ENCODE assay signal across 30 cellular contexts in genomic region chr13:78024996-78025395, GRCh38.
"Had no signal": no experiment of that assay in that cellular context is flagged by ENCODE, and none has a peak within 500 bp of the region (broad histone marks: within the 10 kb centered on the region; RNA-seq: fewer than 3 reads in every experiment).

No MANE protein-coding gene starts in this region.

- H3K36me3 ChIP-seq: cardiac muscle cell, SJCRH30, WERI-Rb-1 had no signal

- H3K27ac ChIP-seq: cardiac muscle cell, SJCRH30, SK-N-MC, WERI-Rb-1 had no signal

- H3K27me3 Mint-ChIP-seq: activated naive CD8-positive, alpha-beta T cell treated with anti-CD3 and anti-CD28 coated beads for 36 hours had no signal

- H3K27ac Mint-ChIP-seq: activated CD4-positive, alpha-beta T cell treated with anti-CD3 and anti-CD28 coated beads, Interleukin-2, amount 10 ng/mL, durations not matched to agents 7 days and 5 days; activated CD8-positive, alpha-beta T cell treated with anti-CD3 and anti-CD28 coated beads, Interleukin-2, amount 10 ng/mL, durations not matched to agents 7 days and 5 days; activated naive CD8-positive, alpha-beta T cell treated with anti-CD3 and anti-CD28 coated beads for 36 hours; activated T-helper 17 cell treated with anti-CD3 and anti-CD28 coated beads, Interleukin-2, amount 50 U/mL, for 72 hours had no signal

- H3K36me3 Mint-ChIP-seq: activated naive CD8-positive, alpha-beta T cell treated with anti-CD3 and anti-CD28 coated beads for 36 hours had no signal

- H3K4me3 ChIP-seq: cardiac muscle cell, K562, SJCRH30, SK-N-MC had no signal

- H3K4me1 Mint-ChIP-seq: activated T-helper 17 cell treated with anti-CD3 and anti-CD28 coated beads, Interleukin-2, amount 50 U/mL, for 72 hours had no signal

- H3K4me3 Mint-ChIP-seq: activated CD4-positive, alpha-beta T cell treated with anti-CD3 and anti-CD28 coated beads, Interleukin-2, amount 10 ng/mL, durations not matched to agents 7 days and 5 days; activated CD8-positive, alpha-beta T cell treated with anti-CD3 and anti-CD28 coated beads, Interleukin-2, amount 10 ng/mL, durations not matched to agents 7 days and 5 days; activated naive CD8-positive, alpha-beta T cell treated with anti-CD3 and anti-CD28 coated beads for 36 hours; activated T-helper 17 cell treated with anti-CD3 and anti-CD28 coated beads, Interleukin-2, amount 50 U/mL, for 72 hours had no signal

- ATAC-seq: activated CD8-positive, alpha-beta T cell treated with anti-CD3 and anti-CD28 coated beads, Interleukin-2, amount 10 ng/mL, durations not matched to agents 7 days and 5 days; activated T-helper 17 cell treated with anti-CD3 and anti-CD28 coated beads, Interleukin-2, amount 50 U/mL, for 72 hours; K562; Panc1 had no signal

- DNase-seq: activated CD4-positive, alpha-beta T cell treated with anti-CD3 and anti-CD28 coated beads for 1 hour; activated CD4-positive, alpha-beta T cell treated with anti-CD3 and anti-CD28 coated beads, Interleukin-2, amount 10 ng/mL, durations not matched to agents 7 days and 5 days; activated CD4-positive, alpha-beta T cell treated with anti-CD3 and anti-CD28 coated beads, Interleukin-2, amount 50 U/mL, for 48 hours; activated CD4-positive, CD25-positive, alpha-beta regulatory T cell; activated CD8-positive, alpha-beta T cell treated with anti-CD3 and anti-CD28 coated beads, Interleukin-2, amount 10 ng/mL, durations not matched to agents 7 days and 5 days; activated effector memory CD4-positive, alpha-beta T cell treated with anti-CD3 and anti-CD28 coated beads, Interleukin-2, amount 50 U/mL, for 16 hours; activated naive CD4-positive, alpha-beta T cell; activated naive CD4-positive, alpha-beta T cell treated with anti-CD3 and anti-CD28 coated beads, Interleukin-2, amount 50 U/mL, for 16 hours; activated naive CD8-positive, alpha-beta T cell treated with anti-CD3 and anti-CD28 coated beads for 36 hours; activated T-cell treated with anti-CD3 and anti-CD28 coated beads for 4 hours; activated T-cell treated with anti-CD3 and anti-CD28 coated beads, Interleukin-2, amount 50 U/mL, for 48 hours; amniotic stem cell; aorta; IMR-90; MV-4-11; NCI-H1092; NCI-H1436 treated with DMSO at 0.1 percent for 48 hours; NCI-H1694 treated with DMSO at 0.1 percent for 48 hours; NCI-H2029; NCI-H345; NCI-H524 treated with DMSO at 0.1 percent for 48 hours; SHP77; SJCRH30; T1000; WERI-Rb-1 had no signal

- H3K27me3 ChIP-seq: cardiac muscle cell, SJCRH30 had no signal
